ENCODE assay signal across 10 cellular contexts in the genomic region with DNA sequence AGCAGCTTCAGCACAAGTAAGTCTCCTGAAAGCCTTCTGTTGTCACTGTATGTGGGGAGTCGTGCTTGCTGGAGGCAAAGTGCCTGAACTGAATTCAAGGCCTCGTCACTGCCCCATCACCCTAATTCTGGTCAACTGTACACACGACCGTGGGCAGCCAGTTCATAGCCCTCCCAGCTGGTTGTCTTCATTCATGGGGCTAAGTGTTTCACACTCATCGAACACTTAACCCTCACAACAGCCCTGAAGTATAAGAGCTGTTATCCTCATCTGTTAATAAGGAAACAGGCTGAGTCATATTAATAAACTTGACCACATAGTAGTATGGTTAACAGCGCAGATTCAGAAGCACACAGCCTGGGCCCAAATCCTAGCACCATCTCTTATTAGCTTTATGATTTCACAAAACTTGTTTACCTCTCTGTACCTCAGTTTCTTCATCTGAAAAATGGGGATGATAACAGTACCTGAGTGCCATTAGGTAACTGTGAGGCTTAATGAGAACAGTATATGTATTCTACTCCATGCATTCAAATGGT.
A peak's percentile ranks its signal among the peaks of the same experiment; 100 is the strongest.
DNase-seq lines count a peak whose midpoint lies in the region; ATAC-seq and TF ChIP-seq lines count a peak whose summit lies in the region.
"Had no signal": no experiment of that assay in that cellular context is flagged by ENCODE, and none has a peak within 500 bp of the region (broad histone marks: within the 10 kb centered on the region; RNA-seq: fewer than 3 reads in every experiment).

No MANE protein-coding gene starts in this region.

- DNase-seq in caudate nucleus (lab: John Stamatoyannopoulos, UW) = no peak
- no peak for DNase-seq in lung (ENCODE audit: low spot score)
- DNase-seq in tibial artery = no peak
- DNase-seq in COR-L47 (lab: John Stamatoyannopoulos, UW) = no peak
- DNase-seq: NCI-H1105; stimulated activated CD4-positive, alpha-beta T cell treated with anti-CD3 and anti-CD28 coated beads, Interleukin-4, amount 100 ng/mL, for 1 hour had no signal

- H3K27ac ChIP-seq in caudate nucleus (ENCODE audit: low read depth, low read length) (peak overlapping the region; percentile 37), lung (ENCODE audit: low read depth in 1 of 2, low read length in 1 of 2) (peak overlapping the region; percentile 39 to 91), tibial artery (peak overlapping the region; percentile 83 to 84)

- intact Hi-C loops in tibial artery (cut with DNase I; ENCODE audit: low total_unique reads) = loop anchor here (10.0 kb wide), 1 partner anchor 50 kb away; no protein-coding TSS in a partner anchor

- TF ChIP-seq CTCF in lung (IDR thresholded peaks at IDR 0.05; ENCODE audit: control extremely low read depth, extremely low read depth) (no peak), tibial artery (IDR thresholded peaks at IDR 0.05) (no peak)

- H3K4me3 ChIP-seq in lung (no peak overlapping the region), tibial artery (no peak overlapping the region)

- ATAC-seq in HG03175 (IDR thresholded peaks at IDR 0.05; ENCODE audit: unreplicated experiment) = peak; percentile 49
- peak; percentile 66 for ATAC-seq in lung (ENCODE audit: insufficient read depth, low FRiP score)
- ATAC-seq in GM21529 (IDR thresholded peaks at IDR 0.05; ENCODE audit: unreplicated experiment) = no peak
- ATAC-seq in GM19452 (IDR thresholded peaks at IDR 0.05; ENCODE audit: unreplicated experiment) = no peak
- no peak for ATAC-seq in GM21447 (IDR thresholded peaks at IDR 0.05; ENCODE audit: unreplicated experiment)

- H3K9me3 ChIP-seq in lung (ENCODE audit: control insufficient read depth in 2 of 2, insufficient read depth in 1 of 2, low read length in 1 of 2) = no peaks in the 10 kb centered on the region
- H3K9me3 ChIP-seq in tibial artery = no peaks in the 10 kb centered on the region

- peaks cover 5 to 7% of the 10 kb centered on the region in 2 donors for H3K4me1 ChIP-seq in lung (ENCODE audit: control insufficient read depth in 2 of 2, insufficient read depth in 2 of 2, low read length in 2 of 2)
- H3K4me1 ChIP-seq in tibial artery = peaks cover 0 to 48% (median 26%) of the 10 kb centered on the region in 4 donors

- H3K27me3 ChIP-seq in lung (ENCODE audit: control insufficient read depth, insufficient read depth) (no peaks in the 10 kb centered on the region), tibial artery (no peaks in the 10 kb centered on the region)

- 63 to 91% methylated on average over 6 of the region's 6 CpGs for WGBS in lung, 2 donors

- H3K36me3 ChIP-seq in lung (ENCODE audit: control insufficient read depth in 2 of 2, insufficient read depth in 2 of 2, low read length in 2 of 2) (no peaks in the 10 kb centered on the region), tibial artery (peaks cover 14 to 17% (median 15%) of the 10 kb centered on the region in 3 donors)

Comparison
In these comparisons a context has a peak if more than half of its experiments do, and no peak if none do; other contexts are left out.
1. ATAC-seq: peak in HG03175 (single experiment) and lung (single experiment); none in GM21529 (single experiment), GM19452 (single experiment) and GM21447 (single experiment).
2. Peak in every context shown above with its lines, with median percentiles within 50 percentile points of each other: H3K27ac ChIP-seq.